9 cellular contexts compared by ENCODE assay signal in genomic region chr13:30451476-30451875, GRCh38. TPM values are rescaled to one million over a fixed set of nuclear protein-coding genes. Genes with fewer than 3 reads are reported as not detected.
"Had no signal": no experiment of that assay in that cellular context is flagged by ENCODE, and none has a peak within 500 bp of the region (broad histone marks: within the 10 kb centered on the region; RNA-seq: fewer than 3 reads in every experiment).

No MANE protein-coding gene starts in this region.

RNA-seq across cellular contexts. Expression of gene UBE2L5, which starts 29.2 kb away (rescaled TPM):
- total RNA-seq: PC-3, PC-9, Peyer's patch, Right ventricle myocardium inferior, Right ventricle myocardium superior, RPMI7951, SJCRH30, SJSA1, SK-MEL-5 had no signal
